11 cellular contexts compared by ENCODE assay signal in genomic region chr2:127659408-127660290, GRCh38. TPM values are rescaled to one million over a fixed set of nuclear protein-coding genes. Genes with fewer than 3 reads are reported as not detected.
DNase-seq lines count a peak whose midpoint lies in the region; ATAC-seq and TF ChIP-seq lines count a peak whose summit lies in the region.
"Had no signal": no experiment of that assay in that cellular context is flagged by ENCODE, and none has a peak within 500 bp of the region (broad histone marks: within the 10 kb centered on the region; RNA-seq: fewer than 3 reads in every experiment).

No MANE protein-coding gene starts in this region.

- H3K4me3 ChIP-seq in right lobe of liver (no peak overlapping the region), testis (no peak overlapping the region), H7 (ENCODE audit: insufficient read depth, low read depth, low read length) (no peak overlapping the region), MM.1S (ENCODE audit: low read length) (no peak overlapping the region)

- H3K9me3 ChIP-seq in right lobe of liver (no peaks in the 10 kb centered on the region), testis (no peaks in the 10 kb centered on the region), MM.1S (replicated peaks; ENCODE audit: insufficient read depth, low read length) (no peaks in the 10 kb centered on the region)

- TF ChIP-seq CTCF in right lobe of liver (IDR thresholded peaks at IDR 0.05) = no peak
- TF ChIP-seq CTCF in testis (IDR thresholded peaks at IDR 0.05) = no peak
- no peak for TF ChIP-seq CTCF in MM.1S (IDR thresholded peaks at IDR 0.05; ENCODE audit: low read length)

- H3K27me3 ChIP-seq in right lobe of liver (no peaks in the 10 kb centered on the region), testis (no peaks in the 10 kb centered on the region), H7 (ENCODE audit: control insufficient read depth, insufficient read depth, low read length) (peaks cover 5% of the 10 kb centered on the region; the same call in 1 of the 2 replicates), MM.1S (replicated peaks; ENCODE audit: insufficient read depth, low read length) (peaks cover 5% of the 10 kb centered on the region; the same call in 1 of the 2 replicates)

- 60% methylated on average over 6 of the region's 14 CpGs for WGBS in right lobe of liver (ENCODE audit: insufficient coverage, low coverage, low lambda C conversion rate, missing lambda C conversion rate)
- WGBS in testis, 2 donors = 35 to 48% methylated on average over 13 to 14 of the region's 14 CpGs

- no peaks in the 10 kb centered on the region for H3K79me2 ChIP-seq in MM.1S (ENCODE audit: low read length)

- H3K27ac Mint-ChIP-seq in activated T-cell treated with anti-CD3 and anti-CD28 coated beads, Interleukin-2, amount 50 U/mL, for 24 hours = no peak overlapping the region

- H3K27me3 Mint-ChIP-seq in activated T-cell treated with anti-CD3 and anti-CD28 coated beads, Interleukin-2, amount 50 U/mL, for 24 hours = peaks cover 49% of the 10 kb centered on the region

- no peaks in the 10 kb centered on the region for H4K20me1 ChIP-seq in MM.1S (ENCODE audit: insufficient read depth, low read length)

- H3F3A ChIP-seq in MM.1S (ENCODE audit: insufficient read depth, low read length) = no peaks in the 10 kb centered on the region

- H3K27ac ChIP-seq in cingulate gyrus (ENCODE audit: low read depth, low read length) (peak overlapping the region; percentile 65), right lobe of liver (peak overlapping the region in 2 of 3 donors; percentile 10 to 38), testis (peak overlapping the region; percentile 27 to 71), MM.1S (ENCODE audit: low read length) (no peak overlapping the region)

- H3K9ac ChIP-seq in MM.1S (ENCODE audit: low read length) = no peak overlapping the region

- H2AFZ ChIP-seq in MM.1S (ENCODE audit: low read length) = no peak overlapping the region

- peaks cover 0 to 19% (median 11%) of the 10 kb centered on the region in 4 donors for H3K4me1 ChIP-seq in right lobe of liver
- H3K4me1 ChIP-seq in testis = peaks cover 28% of the 10 kb centered on the region
- no peaks in the 10 kb centered on the region for H3K4me1 ChIP-seq in MM.1S (ENCODE audit: low read length)

- intact Hi-C loops in right lobe of liver (cut with DNase I) = no loop called here
- intact Hi-C loops in testis (cut with DNase I; ENCODE audit: low total_unique reads) = no loop called here

- H3K4me3 Mint-ChIP-seq in activated T-cell treated with anti-CD3 and anti-CD28 coated beads, Interleukin-2, amount 50 U/mL, for 24 hours = no peak overlapping the region

- H3K4me2 ChIP-seq in MM.1S (ENCODE audit: low read depth, low read length) = no peak overlapping the region

- H3K36me3 ChIP-seq in right lobe of liver (peaks cover 0 to 12% (median 4%) of the 10 kb centered on the region in 4 donors), testis (ENCODE audit: low read depth, missing control alignments) (no peaks in the 10 kb centered on the region), H7 (replicated peaks; ENCODE audit: control insufficient read depth, insufficient read depth, low read length) (no peaks in the 10 kb centered on the region), MM.1S (replicated peaks; ENCODE audit: insufficient read depth, low read length) (no peaks in the 10 kb centered on the region)

- no peak for TF ChIP-seq POLR2A in right lobe of liver (IDR thresholded peaks at IDR 0.05)
- TF ChIP-seq POLR2A in testis (IDR thresholded peaks at IDR 0.05) = no peak

- H3K9me2 ChIP-seq in MM.1S (replicated peaks; ENCODE audit: insufficient read depth, low read length) = no peaks in the 10 kb centered on the region

- no peaks in the 10 kb centered on the region for H3K9me3 Mint-ChIP-seq in activated T-cell treated with anti-CD3 and anti-CD28 coated beads, Interleukin-2, amount 50 U/mL, for 24 hours

- peaks cover 3% of the 10 kb centered on the region for H3K4me1 Mint-ChIP-seq in activated T-cell treated with anti-CD3 and anti-CD28 coated beads, Interleukin-2, amount 50 U/mL, for 24 hours (ENCODE audit: low read depth)

- H3K36me3 Mint-ChIP-seq in activated T-cell treated with anti-CD3 and anti-CD28 coated beads, Interleukin-2, amount 50 U/mL, for 24 hours (ENCODE audit: low read depth) = no peaks in the 10 kb centered on the region

- ATAC-seq in right lobe of liver = peak; percentile 31 to 64 (median 40)
- ATAC-seq in GM21717 (IDR thresholded peaks at IDR 0.05; ENCODE audit: unreplicated experiment) = no peak

- DNase-seq in NOMO-1 (lab: John Stamatoyannopoulos, UW; ENCODE audit: unreplicated experiment in 2 of 2) = peak; percentile 35 to 44
- DNase-seq in right lobe of liver = peak; percentile 27 to 58 (median 54)
- no peak for DNase-seq in testis
- no peak for DNase-seq in activated T-cell treated with anti-CD3 and anti-CD28 coated beads, Interleukin-2, amount 50 U/mL, for 24 hours
- no peak for DNase-seq in H7
- no peak for DNase-seq in MM.1S
- DNase-seq: activated effector memory CD4-positive, alpha-beta T cell treated with Interleukin-2 at 50 U/mL for 16 hours; NCI-H446 treated with DMSO at 0.1 percent for 48 hours; SHP77 treated with DMSO at 0.1 percent for 48 hours had no signal

RNA-seq across cellular contexts. Expression of gene GPR17, which starts 13.7 kb away (rescaled TPM):
- total RNA-seq in right lobe of liver = not detected
- total RNA-seq in testis = under 1 TPM in 1 of 2 donors, not detected in 1; 0.25 TPM
- 0.29 TPM for polyA plus RNA-seq in testis (ENCODE audit: insufficient read depth, low read depth, low replicate concordance)
- not detected in 2 replicates for total RNA-seq in H7 (2014; rRNA removed; shearing (Covaris generic))

RNA-seq across cellular contexts. Expression of gene LIMS2, which starts 15.7 kb away (rescaled TPM):
- total RNA-seq in right lobe of liver (10 to 100 TPM in 5 of 6 experiments, 1 to 10 TPM in 1; 6.6 to 37.7 (median 19.5) TPM), testis (10 to 100 TPM; 19.0 to 19.3 TPM)
- 23.6 TPM for polyA plus RNA-seq in testis (ENCODE audit: insufficient read depth, low read depth, low replicate concordance)
- 0.33 and 1.4 TPM in 2 replicates for total RNA-seq in H7 (2014; rRNA removed; shearing (Covaris generic))

RNA-seq across cellular contexts. Expression of gene SFT2D3, which starts 41.6 kb away (rescaled TPM):
- 1 to 10 TPM; 1.6 to 4.7 (median 3.4) TPM for total RNA-seq in right lobe of liver
- 10 to 100 TPM; 12.9 to 13.2 TPM for total RNA-seq in testis
- 7.4 TPM for polyA plus RNA-seq in testis (ENCODE audit: insufficient read depth, low read depth, low replicate concordance)
- 10.5 and 13.4 TPM in 2 replicates for total RNA-seq in H7 (2014; rRNA removed; shearing (Covaris generic))

Comparison
In these comparisons a context has a peak if more than half of its experiments do, and no peak if none do; other contexts are left out.
1. DNase-seq: peak in NOMO-1 (2 of 2) and right lobe of liver (3 of 3); none in testis (single experiment), activated T-cell treated with anti-CD3 and anti-CD28 coated beads, Interleukin-2, amount 50 U/mL, for 24 hours (single experiment), H7 (single experiment) and MM.1S (single experiment).